ENCODE assay signal across 8 cellular contexts in the genomic region with DNA sequence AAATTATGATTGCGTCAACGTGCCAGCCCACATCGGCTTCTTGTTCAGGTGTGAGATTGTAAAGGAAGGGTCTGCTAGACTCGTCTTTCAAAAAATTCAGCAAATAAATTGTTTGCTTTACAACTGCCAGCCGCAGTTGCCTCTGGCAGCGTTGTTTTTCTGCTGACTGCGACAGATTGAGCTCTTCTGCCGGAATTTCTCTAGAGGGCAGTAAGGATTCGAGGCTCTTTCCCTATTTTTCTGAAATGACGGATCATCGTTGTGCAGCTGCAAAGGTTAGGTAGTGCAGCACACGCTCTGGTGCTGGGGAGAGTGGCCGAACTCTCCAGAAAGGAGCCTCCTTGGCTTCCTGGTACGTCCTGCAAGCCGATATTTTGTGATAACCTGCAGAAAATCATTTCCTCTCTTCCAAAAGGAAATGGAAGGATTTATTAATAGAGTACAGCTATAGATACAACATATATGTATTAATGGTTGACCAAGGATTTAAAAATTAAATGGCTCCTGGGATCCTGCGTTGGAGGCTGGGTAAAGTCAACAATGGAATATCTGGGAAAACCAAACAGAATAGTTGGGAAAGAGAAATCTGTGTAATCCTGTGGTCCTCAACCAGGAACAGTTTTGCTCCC.
DNase-seq lines count a peak whose midpoint lies in the region; TF ChIP-seq lines count a peak whose summit lies in the region.
"Had no signal": no experiment of that assay in that cellular context is flagged by ENCODE, and none has a peak within 500 bp of the region (broad histone marks: within the 10 kb centered on the region; RNA-seq: fewer than 3 reads in every experiment).

No MANE protein-coding gene starts in this region.

- no peaks in the 10 kb centered on the region for H3K9me3 ChIP-seq in ovary
- H3K9me3 ChIP-seq: SJSA1 had no signal

- H3K4me1 ChIP-seq in ovary (ENCODE audit: insufficient read depth) = peaks cover 2% of the 10 kb centered on the region
- H3K4me1 ChIP-seq: SJSA1 had no signal

- no peak for TF ChIP-seq POLR2A in ovary (IDR thresholded peaks at IDR 0.05)

- peak; percentile 22 for DNase-seq in HFF-Myc (ENCODE audit: extremely low read depth, low read depth)
- DNase-seq in NCI-H774 (lab: John Stamatoyannopoulos, UW) = peak; percentile 61
- peak; percentile 49 for DNase-seq in epithelial cell of esophagus (ENCODE audit: low read depth)
- peak in 3 of 5 donors; percentile 10 to 35 (median 13) for DNase-seq in ovary
- DNase-seq in T-helper 1 cell = no peak
- DNase-seq in posterior vena cava (ENCODE audit: low spot score) = no peak
- DNase-seq in GM19240 (ENCODE audit: insufficient read length, low spot score) = no peak

- no peak overlapping the region for H3K4me3 ChIP-seq in HFF-Myc (replicated peaks; ENCODE audit: low read depth, low read length)
- no peak overlapping the region for H3K4me3 ChIP-seq in epithelial cell of esophagus (ENCODE audit: low read length)
- no peak overlapping the region for H3K4me3 ChIP-seq in ovary
- H3K4me3 ChIP-seq: SJSA1 had no signal

- intact Hi-C loops in ovary (cut with DNase I) = loop anchor here in 2 of 4 donors (5.0 to 10.0 kb wide), 2 partner anchors 901 to 1234 kb away; no protein-coding TSS in a partner anchor
- intact Hi-C loops in posterior vena cava (cut with DNase I) = no loop called here

- no peak for TF ChIP-seq EP300 in ovary (IDR thresholded peaks at IDR 0.05)

- no peaks in the 10 kb centered on the region for H3K36me3 ChIP-seq in ovary
- H3K36me3 ChIP-seq: SJSA1 had no signal

- no peak overlapping the region for H3K27ac ChIP-seq in ovary
- H3K27ac ChIP-seq: SJSA1 had no signal

- peak; percentile 52 for TF ChIP-seq CTCF in HFF-Myc (IDR thresholded peaks at IDR 0.05; ENCODE audit: low read depth, low read length, missing control alignments)
- TF ChIP-seq CTCF in epithelial cell of esophagus (IDR thresholded peaks at IDR 0.05; ENCODE audit: insufficient read depth, low read depth, low read length, missing control alignments) = peak; percentile 66
- TF ChIP-seq CTCF in ovary (IDR thresholded peaks at IDR 0.05) = no peak

- WGBS in ovary, 3 donors = 12 to 17% (median 12%) methylated on average over 16 of the region's 16 CpGs

- H3K27me3 ChIP-seq in ovary = no peaks in the 10 kb centered on the region
- H3K27me3 ChIP-seq: SJSA1 had no signal

Comparison
In these comparisons a context has a peak if more than half of its experiments do, and no peak if none do; other contexts are left out.
1. DNase-seq: peak in HFF-Myc (single experiment), NCI-H774 (single experiment), epithelial cell of esophagus (single experiment) and ovary (3 of 5); none in T-helper 1 cell (0 of 5), posterior vena cava (single experiment) and GM19240 (single experiment).
2. CTCF ChIP-seq: peak in HFF-Myc (single experiment) and epithelial cell of esophagus (single experiment); none in ovary (0 of 3).